Comparison of ENCODE assay signal across 1 cellular context in the genomic region with DNA sequence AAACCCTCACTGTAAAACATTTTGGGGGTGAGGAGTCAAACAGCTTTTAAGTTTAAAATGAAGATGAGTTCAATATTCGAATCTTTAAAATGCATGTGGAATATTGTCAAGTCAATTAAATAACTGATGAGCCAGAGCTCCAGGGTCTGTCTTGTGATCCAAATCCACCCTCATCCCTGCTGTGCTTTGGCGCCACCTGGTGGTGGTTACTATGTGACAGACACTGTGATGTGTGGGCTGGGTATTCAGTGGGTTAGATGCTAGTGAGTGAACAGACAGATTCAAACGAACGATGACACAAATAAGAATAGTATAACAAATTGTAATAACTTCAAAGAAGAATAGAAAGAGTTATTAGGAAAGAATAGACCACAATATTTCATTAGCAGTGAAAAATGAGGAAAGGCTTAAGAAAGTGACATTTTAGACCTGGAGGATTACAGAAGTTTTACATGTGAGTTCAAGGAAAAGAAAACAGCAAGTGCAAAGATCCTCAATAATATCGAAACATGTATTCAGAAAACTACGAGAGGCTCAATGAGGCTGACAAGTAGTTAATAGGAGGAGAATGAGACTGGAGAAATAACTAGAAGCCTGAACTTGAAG.
TF ChIP-seq lines count a peak whose summit lies in the region.

No MANE protein-coding gene starts in this region.

TF ChIP-seq in GM12878, 131 proteins besides CTCF, POLR2A, EP300 and RAD21 (continued from another document):
- TF ChIP-seq, protein P1, sequence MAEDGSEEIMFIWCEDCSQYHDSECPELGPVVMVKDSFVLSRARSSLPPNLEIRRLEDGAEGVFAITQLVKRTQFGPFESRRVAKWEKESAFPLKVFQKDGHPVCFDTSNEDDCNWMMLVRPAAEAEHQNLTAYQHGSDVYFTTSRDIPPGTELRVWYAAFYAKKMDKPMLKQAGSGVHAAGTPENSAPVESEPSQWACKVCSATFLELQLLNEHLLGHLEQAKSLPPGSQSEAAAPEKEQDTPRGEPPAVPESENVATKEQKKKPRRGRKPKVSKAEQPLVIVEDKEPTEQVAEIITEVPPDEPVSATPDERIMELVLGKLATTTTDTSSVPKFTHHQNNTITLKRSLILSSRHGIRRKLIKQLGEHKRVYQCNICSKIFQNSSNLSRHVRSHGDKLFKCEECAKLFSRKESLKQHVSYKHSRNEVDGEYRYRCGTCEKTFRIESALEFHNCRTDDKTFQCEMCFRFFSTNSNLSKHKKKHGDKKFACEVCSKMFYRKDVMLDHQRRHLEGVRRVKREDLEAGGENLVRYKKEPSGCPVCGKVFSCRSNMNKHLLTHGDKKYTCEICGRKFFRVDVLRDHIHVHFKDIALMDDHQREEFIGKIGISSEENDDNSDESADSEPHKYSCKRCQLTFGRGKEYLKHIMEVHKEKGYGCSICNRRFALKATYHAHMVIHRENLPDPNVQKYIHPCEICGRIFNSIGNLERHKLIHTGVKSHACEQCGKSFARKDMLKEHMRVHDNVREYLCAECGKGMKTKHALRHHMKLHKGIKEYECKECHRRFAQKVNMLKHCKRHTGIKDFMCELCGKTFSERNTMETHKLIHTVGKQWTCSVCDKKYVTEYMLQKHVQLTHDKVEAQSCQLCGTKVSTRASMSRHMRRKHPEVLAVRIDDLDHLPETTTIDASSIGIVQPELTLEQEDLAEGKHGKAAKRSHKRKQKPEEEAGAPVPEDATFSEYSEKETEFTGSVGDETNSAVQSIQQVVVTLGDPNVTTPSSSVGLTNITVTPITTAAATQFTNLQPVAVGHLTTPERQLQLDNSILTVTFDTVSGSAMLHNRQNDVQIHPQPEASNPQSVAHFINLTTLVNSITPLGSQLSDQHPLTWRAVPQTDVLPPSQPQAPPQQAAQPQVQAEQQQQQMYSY (CRISPR knock-in tag; IDR thresholded peaks at IDR 0.05), result no peak
- TF ChIP-seq SMC3 (IDR thresholded peaks at IDR 0.05; ENCODE audit: borderline replicate concordance, low read length) (peak; percentile 71; the same call in 1 of the 2 replicates), STAT3 (IDR thresholded peaks at IDR 0.05; ENCODE audit: low read depth, low read length) (no peak), YY1 (IDR thresholded peaks at IDR 0.05; ENCODE audit: low read depth, low read length) (0 out of 2 replicates have a peak, but pooled peaks have one; percentile 28), ZBTB33 (IDR thresholded peaks at IDR 0.05) (no peak), ZSCAN29 (IDR thresholded peaks at IDR 0.05) (no peak), SKIL (IDR thresholded peaks at IDR 0.05; ENCODE audit: low read depth, poor library complexity, severe bottlenecking) (no peak)
- TF ChIP-seq, protein P2, sequence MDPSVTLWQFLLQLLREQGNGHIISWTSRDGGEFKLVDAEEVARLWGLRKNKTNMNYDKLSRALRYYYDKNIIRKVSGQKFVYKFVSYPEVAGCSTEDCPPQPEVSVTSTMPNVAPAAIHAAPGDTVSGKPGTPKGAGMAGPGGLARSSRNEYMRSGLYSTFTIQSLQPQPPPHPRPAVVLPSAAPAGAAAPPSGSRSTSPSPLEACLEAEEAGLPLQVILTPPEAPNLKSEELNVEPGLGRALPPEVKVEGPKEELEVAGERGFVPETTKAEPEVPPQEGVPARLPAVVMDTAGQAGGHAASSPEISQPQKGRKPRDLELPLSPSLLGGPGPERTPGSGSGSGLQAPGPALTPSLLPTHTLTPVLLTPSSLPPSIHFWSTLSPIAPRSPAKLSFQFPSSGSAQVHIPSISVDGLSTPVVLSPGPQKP (IDR thresholded peaks at IDR 0.05; ENCODE audit: low read depth, low read length), result no peak
- TF ChIP-seq, protein P3, sequence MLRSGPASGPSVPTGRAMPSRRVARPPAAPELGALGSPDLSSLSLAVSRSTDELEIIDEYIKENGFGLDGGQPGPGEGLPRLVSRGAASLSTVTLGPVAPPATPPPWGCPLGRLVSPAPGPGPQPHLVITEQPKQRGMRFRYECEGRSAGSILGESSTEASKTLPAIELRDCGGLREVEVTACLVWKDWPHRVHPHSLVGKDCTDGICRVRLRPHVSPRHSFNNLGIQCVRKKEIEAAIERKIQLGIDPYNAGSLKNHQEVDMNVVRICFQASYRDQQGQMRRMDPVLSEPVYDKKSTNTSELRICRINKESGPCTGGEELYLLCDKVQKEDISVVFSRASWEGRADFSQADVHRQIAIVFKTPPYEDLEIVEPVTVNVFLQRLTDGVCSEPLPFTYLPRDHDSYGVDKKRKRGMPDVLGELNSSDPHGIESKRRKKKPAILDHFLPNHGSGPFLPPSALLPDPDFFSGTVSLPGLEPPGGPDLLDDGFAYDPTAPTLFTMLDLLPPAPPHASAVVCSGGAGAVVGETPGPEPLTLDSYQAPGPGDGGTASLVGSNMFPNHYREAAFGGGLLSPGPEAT (IDR thresholded peaks at IDR 0.05; ENCODE audit: low read depth), result no peak
